ENCODE assay signal across 1 cellular context in the genomic region with DNA sequence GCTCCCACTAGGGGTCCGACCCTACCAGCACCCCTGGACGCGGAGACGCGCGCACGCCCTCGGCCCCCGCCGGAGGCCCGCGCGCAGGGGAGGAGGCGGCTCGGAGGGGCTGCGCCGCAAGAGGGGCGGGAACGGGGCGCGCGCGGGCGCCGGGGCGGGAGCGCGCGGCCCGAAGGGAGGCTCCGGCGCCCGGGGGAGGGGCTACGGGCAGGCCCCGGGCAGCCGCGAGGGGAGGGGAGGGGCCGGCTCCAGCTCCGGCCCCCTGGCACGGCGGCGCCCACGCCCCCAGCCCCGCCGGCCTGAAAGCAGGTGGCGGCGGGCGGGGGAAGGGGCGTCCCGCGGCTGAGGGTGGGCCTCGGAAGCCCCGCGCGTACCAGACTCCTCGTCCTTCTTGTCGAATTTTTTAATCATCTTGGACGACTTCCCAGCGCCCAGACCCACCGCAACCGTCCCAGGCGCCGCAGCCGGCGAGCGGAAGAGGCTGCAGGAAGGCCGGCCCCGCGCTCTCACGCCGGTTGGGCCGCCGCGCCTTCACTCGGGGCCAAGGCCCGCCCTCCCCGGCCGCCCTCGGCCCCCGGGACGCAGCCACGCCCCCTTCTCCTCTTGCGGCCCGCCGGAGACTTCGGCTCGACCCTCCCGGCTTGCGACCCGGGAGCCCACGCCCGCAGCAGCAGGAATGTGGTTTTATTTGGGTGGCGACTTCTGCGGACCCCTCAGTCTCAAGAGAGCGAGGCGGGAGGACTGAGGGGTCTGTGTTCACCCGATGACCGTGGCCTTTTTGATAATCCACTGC.
TF ChIP-seq lines count a peak whose summit lies in the region.

A gene with protein sequence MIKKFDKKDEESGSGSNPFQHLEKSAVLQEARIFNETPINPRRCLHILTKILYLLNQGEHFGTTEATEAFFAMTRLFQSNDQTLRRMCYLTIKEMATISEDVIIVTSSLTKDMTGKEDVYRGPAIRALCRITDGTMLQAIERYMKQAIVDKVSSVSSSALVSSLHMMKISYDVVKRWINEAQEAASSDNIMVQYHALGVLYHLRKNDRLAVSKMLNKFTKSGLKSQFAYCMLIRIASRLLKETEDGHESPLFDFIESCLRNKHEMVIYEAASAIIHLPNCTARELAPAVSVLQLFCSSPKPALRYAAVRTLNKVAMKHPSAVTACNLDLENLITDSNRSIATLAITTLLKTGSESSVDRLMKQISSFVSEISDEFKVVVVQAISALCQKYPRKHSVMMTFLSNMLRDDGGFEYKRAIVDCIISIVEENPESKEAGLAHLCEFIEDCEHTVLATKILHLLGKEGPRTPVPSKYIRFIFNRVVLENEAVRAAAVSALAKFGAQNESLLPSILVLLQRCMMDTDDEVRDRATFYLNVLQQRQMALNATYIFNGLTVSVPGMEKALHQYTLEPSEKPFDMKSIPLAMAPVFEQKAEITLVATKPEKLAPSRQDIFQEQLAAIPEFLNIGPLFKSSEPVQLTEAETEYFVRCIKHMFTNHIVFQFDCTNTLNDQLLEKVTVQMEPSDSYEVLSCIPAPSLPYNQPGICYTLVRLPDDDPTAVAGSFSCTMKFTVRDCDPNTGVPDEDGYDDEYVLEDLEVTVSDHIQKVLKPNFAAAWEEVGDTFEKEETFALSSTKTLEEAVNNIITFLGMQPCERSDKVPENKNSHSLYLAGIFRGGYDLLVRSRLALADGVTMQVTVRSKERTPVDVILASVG (minus strand): TSS at position 491 of the 793 bp plus-strand sequence. CDS start 80 bp downstream, at position 411.

TF ChIP-seq in K562, 482 proteins besides CTCF, POLR2A, EP300 and RAD21 (continued from another document and continues in another):
- TF ChIP-seq, protein P1, sequence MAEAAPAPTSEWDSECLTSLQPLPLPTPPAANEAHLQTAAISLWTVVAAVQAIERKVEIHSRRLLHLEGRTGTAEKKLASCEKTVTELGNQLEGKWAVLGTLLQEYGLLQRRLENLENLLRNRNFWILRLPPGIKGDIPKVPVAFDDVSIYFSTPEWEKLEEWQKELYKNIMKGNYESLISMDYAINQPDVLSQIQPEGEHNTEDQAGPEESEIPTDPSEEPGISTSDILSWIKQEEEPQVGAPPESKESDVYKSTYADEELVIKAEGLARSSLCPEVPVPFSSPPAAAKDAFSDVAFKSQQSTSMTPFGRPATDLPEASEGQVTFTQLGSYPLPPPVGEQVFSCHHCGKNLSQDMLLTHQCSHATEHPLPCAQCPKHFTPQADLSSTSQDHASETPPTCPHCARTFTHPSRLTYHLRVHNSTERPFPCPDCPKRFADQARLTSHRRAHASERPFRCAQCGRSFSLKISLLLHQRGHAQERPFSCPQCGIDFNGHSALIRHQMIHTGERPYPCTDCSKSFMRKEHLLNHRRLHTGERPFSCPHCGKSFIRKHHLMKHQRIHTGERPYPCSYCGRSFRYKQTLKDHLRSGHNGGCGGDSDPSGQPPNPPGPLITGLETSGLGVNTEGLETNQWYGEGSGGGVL (CRISPR knock-in tag; IDR thresholded peaks at IDR 0.05): no peak
- TF ChIP-seq HDAC3 (IDR thresholded peaks at IDR 0.05; ENCODE audit: borderline replicate concordance, partially characterized antibody) (no peak), NRF1 (conservative IDR thresholded peaks at IDR 0.05 in 1 of 2, IDR thresholded peaks at IDR 0.05 in 1 of 2) (peak; percentile 18 to 49; a peak in 3 of 4 replicates), NR3C1 (CRISPR knock-in tag; IDR thresholded peaks at IDR 0.05) (no peak), GATA2 (CRISPR knock-in tag; IDR thresholded peaks at IDR 0.05) (no peak), GABPA (tag; conservative IDR thresholded peaks at IDR 0.05; ENCODE audit: low read depth) (peak; percentile 97), EWSR1 (IDR thresholded peaks at IDR 0.05; ENCODE audit: borderline replicate concordance, low read depth, partially characterized antibody) (no peak), SMAD1 (IDR thresholded peaks at IDR 0.05; ENCODE audit: low read depth, low read length, partially characterized antibody) (no peak), NCOA6 (IDR thresholded peaks at IDR 0.05) (no peak), ZNF324 (CRISPR knock-in tag; IDR thresholded peaks at IDR 0.05) (no peak), RBM25 (IDR thresholded peaks at IDR 0.05; ENCODE audit: low read depth, low read length, severe bottlenecking) (peak; percentile 100), FOSL1 (tag; conservative IDR thresholded peaks at IDR 0.05) (no peak), SMARCA4 (IDR thresholded peaks at IDR 0.05) (0 out of 2 replicates have a peak, but pooled peaks have one; percentile 54), TFAM (CRISPR knock-in tag; conservative IDR thresholded peaks at IDR 0.05) (no peak), RFX5 (IDR thresholded peaks at IDR 0.05; ENCODE audit: low read depth, low read length) (no peak), NR1H2 (CRISPR knock-in tag; IDR thresholded peaks at IDR 0.05) (no peak), ZC3H4 (CRISPR knock-in tag; IDR thresholded peaks at IDR 0.05; ENCODE audit: borderline replicate concordance) (no peak), LCOR (CRISPR knock-in tag; IDR thresholded peaks at IDR 0.05) (no peak), SREBF2 (CRISPR knock-in tag; IDR thresholded peaks at IDR 0.05) (no peak), GTF2A2 (tag; IDR thresholded peaks at IDR 0.05) (no peak), KAT2B (IDR thresholded peaks at IDR 0.05; ENCODE audit: low read depth, low read length) (no peak), ZBTB8A (IDR thresholded peaks at IDR 0.05; ENCODE audit: partially characterized antibody) (no peak), HSF4 (CRISPR knock-in tag; IDR thresholded peaks at IDR 0.05; ENCODE audit: borderline replicate concordance) (no peak), BDP1 (IDR thresholded peaks at IDR 0.05; ENCODE audit: insufficient read depth, insufficient read length) (no peak), CBX5 (IDR thresholded peaks at IDR 0.05; ENCODE audit: borderline replicate concordance, low read depth) (no peak), POLR3G (IDR thresholded peaks at IDR 0.05; ENCODE audit: extremely low read depth, insufficient read length, insufficient replicate concordance) (no peak), DACH1 (IDR thresholded peaks at IDR 0.05; ENCODE audit: partially characterized antibody) (no peak)
- TF ChIP-seq, protein P2, sequence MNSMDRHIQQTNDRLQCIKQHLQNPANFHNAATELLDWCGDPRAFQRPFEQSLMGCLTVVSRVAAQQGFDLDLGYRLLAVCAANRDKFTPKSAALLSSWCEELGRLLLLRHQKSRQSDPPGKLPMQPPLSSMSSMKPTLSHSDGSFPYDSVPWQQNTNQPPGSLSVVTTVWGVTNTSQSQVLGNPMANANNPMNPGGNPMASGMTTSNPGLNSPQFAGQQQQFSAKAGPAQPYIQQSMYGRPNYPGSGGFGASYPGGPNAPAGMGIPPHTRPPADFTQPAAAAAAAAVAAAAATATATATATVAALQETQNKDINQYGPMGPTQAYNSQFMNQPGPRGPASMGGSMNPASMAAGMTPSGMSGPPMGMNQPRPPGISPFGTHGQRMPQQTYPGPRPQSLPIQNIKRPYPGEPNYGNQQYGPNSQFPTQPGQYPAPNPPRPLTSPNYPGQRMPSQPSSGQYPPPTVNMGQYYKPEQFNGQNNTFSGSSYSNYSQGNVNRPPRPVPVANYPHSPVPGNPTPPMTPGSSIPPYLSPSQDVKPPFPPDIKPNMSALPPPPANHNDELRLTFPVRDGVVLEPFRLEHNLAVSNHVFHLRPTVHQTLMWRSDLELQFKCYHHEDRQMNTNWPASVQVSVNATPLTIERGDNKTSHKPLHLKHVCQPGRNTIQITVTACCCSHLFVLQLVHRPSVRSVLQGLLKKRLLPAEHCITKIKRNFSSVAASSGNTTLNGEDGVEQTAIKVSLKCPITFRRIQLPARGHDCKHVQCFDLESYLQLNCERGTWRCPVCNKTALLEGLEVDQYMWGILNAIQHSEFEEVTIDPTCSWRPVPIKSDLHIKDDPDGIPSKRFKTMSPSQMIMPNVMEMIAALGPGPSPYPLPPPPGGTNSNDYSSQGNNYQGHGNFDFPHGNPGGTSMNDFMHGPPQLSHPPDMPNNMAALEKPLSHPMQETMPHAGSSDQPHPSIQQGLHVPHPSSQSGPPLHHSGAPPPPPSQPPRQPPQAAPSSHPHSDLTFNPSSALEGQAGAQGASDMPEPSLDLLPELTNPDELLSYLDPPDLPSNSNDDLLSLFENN (IDR thresholded peaks at IDR 0.05; ENCODE audit: low read depth in 2 of 2, low read length in 2 of 2): no peak
- TF ChIP-seq, protein P3, sequence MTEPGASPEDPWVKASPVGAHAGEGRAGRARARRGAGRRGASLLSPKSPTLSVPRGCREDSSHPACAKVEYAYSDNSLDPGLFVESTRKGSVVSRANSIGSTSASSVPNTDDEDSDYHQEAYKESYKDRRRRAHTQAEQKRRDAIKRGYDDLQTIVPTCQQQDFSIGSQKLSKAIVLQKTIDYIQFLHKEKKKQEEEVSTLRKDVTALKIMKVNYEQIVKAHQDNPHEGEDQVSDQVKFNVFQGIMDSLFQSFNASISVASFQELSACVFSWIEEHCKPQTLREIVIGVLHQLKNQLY (CRISPR knock-in tag; conservative IDR thresholded peaks at IDR 0.05): no peak
- TF ChIP-seq, protein P4, sequence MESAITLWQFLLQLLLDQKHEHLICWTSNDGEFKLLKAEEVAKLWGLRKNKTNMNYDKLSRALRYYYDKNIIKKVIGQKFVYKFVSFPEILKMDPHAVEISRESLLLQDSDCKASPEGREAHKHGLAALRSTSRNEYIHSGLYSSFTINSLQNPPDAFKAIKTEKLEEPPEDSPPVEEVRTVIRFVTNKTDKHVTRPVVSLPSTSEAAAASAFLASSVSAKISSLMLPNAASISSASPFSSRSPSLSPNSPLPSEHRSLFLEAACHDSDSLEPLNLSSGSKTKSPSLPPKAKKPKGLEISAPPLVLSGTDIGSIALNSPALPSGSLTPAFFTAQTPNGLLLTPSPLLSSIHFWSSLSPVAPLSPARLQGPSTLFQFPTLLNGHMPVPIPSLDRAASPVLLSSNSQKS (CRISPR knock-in tag; IDR thresholded peaks at IDR 0.05): no peak
- TF ChIP-seq, protein P5, sequence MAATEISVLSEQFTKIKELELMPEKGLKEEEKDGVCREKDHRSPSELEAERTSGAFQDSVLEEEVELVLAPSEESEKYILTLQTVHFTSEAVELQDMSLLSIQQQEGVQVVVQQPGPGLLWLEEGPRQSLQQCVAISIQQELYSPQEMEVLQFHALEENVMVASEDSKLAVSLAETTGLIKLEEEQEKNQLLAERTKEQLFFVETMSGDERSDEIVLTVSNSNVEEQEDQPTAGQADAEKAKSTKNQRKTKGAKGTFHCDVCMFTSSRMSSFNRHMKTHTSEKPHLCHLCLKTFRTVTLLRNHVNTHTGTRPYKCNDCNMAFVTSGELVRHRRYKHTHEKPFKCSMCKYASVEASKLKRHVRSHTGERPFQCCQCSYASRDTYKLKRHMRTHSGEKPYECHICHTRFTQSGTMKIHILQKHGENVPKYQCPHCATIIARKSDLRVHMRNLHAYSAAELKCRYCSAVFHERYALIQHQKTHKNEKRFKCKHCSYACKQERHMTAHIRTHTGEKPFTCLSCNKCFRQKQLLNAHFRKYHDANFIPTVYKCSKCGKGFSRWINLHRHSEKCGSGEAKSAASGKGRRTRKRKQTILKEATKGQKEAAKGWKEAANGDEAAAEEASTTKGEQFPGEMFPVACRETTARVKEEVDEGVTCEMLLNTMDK (IDR thresholded peaks at IDR 0.05; ENCODE audit: borderline replicate concordance, insufficient read depth, low read depth, low read length, poor library complexity, severe bottlenecking): peak; percentile 83
- TF ChIP-seq, protein P6, sequence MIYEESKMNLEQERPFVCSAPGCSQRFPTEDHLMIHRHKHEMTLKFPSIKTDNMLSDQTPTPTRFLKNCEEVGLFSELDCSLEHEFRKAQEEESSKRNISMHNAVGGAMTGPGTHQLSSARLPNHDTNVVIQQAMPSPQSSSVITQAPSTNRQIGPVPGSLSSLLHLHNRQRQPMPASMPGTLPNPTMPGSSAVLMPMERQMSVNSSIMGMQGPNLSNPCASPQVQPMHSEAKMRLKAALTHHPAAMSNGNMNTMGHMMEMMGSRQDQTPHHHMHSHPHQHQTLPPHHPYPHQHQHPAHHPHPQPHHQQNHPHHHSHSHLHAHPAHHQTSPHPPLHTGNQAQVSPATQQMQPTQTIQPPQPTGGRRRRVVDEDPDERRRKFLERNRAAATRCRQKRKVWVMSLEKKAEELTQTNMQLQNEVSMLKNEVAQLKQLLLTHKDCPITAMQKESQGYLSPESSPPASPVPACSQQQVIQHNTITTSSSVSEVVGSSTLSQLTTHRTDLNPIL (CRISPR knock-in tag; IDR thresholded peaks at IDR 0.05): no peak
- TF ChIP-seq, protein P7, sequence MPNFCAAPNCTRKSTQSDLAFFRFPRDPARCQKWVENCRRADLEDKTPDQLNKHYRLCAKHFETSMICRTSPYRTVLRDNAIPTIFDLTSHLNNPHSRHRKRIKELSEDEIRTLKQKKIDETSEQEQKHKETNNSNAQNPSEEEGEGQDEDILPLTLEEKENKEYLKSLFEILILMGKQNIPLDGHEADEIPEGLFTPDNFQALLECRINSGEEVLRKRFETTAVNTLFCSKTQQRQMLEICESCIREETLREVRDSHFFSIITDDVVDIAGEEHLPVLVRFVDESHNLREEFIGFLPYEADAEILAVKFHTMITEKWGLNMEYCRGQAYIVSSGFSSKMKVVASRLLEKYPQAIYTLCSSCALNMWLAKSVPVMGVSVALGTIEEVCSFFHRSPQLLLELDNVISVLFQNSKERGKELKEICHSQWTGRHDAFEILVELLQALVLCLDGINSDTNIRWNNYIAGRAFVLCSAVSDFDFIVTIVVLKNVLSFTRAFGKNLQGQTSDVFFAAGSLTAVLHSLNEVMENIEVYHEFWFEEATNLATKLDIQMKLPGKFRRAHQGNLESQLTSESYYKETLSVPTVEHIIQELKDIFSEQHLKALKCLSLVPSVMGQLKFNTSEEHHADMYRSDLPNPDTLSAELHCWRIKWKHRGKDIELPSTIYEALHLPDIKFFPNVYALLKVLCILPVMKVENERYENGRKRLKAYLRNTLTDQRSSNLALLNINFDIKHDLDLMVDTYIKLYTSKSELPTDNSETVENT (CRISPR knock-in tag; IDR thresholded peaks at IDR 0.05): 0 out of 2 replicates have a peak, but pooled peaks have one; percentile 14
- TF ChIP-seq, protein P8, sequence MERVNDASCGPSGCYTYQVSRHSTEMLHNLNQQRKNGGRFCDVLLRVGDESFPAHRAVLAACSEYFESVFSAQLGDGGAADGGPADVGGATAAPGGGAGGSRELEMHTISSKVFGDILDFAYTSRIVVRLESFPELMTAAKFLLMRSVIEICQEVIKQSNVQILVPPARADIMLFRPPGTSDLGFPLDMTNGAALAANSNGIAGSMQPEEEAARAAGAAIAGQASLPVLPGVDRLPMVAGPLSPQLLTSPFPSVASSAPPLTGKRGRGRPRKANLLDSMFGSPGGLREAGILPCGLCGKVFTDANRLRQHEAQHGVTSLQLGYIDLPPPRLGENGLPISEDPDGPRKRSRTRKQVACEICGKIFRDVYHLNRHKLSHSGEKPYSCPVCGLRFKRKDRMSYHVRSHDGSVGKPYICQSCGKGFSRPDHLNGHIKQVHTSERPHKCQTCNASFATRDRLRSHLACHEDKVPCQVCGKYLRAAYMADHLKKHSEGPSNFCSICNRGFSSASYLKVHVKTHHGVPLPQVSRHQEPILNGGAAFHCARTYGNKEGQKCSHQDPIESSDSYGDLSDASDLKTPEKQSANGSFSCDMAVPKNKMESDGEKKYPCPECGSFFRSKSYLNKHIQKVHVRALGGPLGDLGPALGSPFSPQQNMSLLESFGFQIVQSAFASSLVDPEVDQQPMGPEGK (CRISPR knock-in tag; IDR thresholded peaks at IDR 0.05; ENCODE audit: borderline replicate concordance): no peak
- TF ChIP-seq, protein P9, sequence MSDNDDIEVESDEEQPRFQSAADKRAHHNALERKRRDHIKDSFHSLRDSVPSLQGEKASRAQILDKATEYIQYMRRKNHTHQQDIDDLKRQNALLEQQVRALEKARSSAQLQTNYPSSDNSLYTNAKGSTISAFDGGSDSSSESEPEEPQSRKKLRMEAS (CRISPR knock-in tag; IDR thresholded peaks at IDR 0.05): peak; percentile 22
- TF ChIP-seq, protein P10, sequence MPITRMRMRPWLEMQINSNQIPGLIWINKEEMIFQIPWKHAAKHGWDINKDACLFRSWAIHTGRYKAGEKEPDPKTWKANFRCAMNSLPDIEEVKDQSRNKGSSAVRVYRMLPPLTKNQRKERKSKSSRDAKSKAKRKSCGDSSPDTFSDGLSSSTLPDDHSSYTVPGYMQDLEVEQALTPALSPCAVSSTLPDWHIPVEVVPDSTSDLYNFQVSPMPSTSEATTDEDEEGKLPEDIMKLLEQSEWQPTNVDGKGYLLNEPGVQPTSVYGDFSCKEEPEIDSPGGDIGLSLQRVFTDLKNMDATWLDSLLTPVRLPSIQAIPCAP (CRISPR knock-in tag; IDR thresholded peaks at IDR 0.05; ENCODE audit: borderline replicate concordance): no peak
